ENCODE assay signal across 24 cellular contexts in genomic region chr10:121285797-121286196, GRCh38.
"Had no signal": no experiment of that assay in that cellular context is flagged by ENCODE, and none has a peak within 500 bp of the region (broad histone marks: within the 10 kb centered on the region; RNA-seq: fewer than 3 reads in every experiment).

No MANE protein-coding gene starts in this region.

- H3K36me3 ChIP-seq: brain microvascular endothelial cell, cardiac muscle cell, Peyer's patch had no signal

- DNase-seq: activated CD4-positive, alpha-beta T cell treated with anti-CD3 and anti-CD28 coated beads for 36 hours; activated CD4-positive, alpha-beta T cell treated with anti-CD3 and anti-CD28 coated beads, Interleukin-2, amount 10 ng/mL, durations not matched to agents 7 days and 5 days; activated CD4-positive, alpha-beta T cell treated with anti-CD3 and anti-CD28 coated beads, Interleukin-2, amount 50 U/mL, for 48 hours; activated CD8-positive, alpha-beta T cell treated with anti-CD3 and anti-CD28 coated beads, Interleukin-2, amount 10 ng/mL, durations not matched to agents 7 days and 5 days; activated gamma-delta T cell; activated naive CD4-positive, alpha-beta T cell treated with Interleukin-2 at 50 U/mL for 16 hours; activated T-cell treated with anti-CD3 and anti-CD28 coated beads, Interleukin-2, amount 50 U/mL, for 24 hours; brain microvascular endothelial cell; NCI-H1417 treated with DMSO at 0.1 percent for 48 hours; NCI-H187 treated with DMSO at 0.1 percent for 48 hours; NCI-H2081; NCI-H2227 treated with DMSO at 0.1 percent for 48 hours; Peyer's patch; RPMI8226; SHP77 treated with DMSO at 0.1 percent for 48 hours had no signal

- H3K27me3 ChIP-seq: brain microvascular endothelial cell, cardiac muscle cell, Peyer's patch had no signal

- H3K9me3 Mint-ChIP-seq: activated CD4-positive, alpha-beta T cell treated with anti-CD3 and anti-CD28 coated beads, Interleukin-2, amount 10 ng/mL, durations not matched to agents 7 days and 5 days; activated T-cell treated with anti-CD3 and anti-CD28 coated beads, Interleukin-2, amount 50 U/mL, for 24 hours; activated T-helper 2 cell treated with anti-CD3 and anti-CD28 coated beads, Interferon-gamma antibody, Interleukin-2, Interleukin-4, amounts not matched to agents 10 μg/mL and 5 μg/mL and 100 μg/mL, durations not matched to agents 14 hours and 24 hours and 36 hours; T-helper 1 cell treated with Interleukin-12 subunit alpha and Interleukin-12 subunit beta and Interleukin-4 antibody, amounts not matched to agents 30 μg/mL and 1 μg/mL, for 36 hours; T-helper 2 cell treated with Interferon-gamma antibody and Interleukin-4, amounts not matched to agents 5 μg/mL and 100 μg/mL, for 36 hours; WTC11 had no signal

- H3K9me3 ChIP-seq: Peyer's patch had no signal

- ATAC-seq: activated CD4-positive, alpha-beta T cell treated with anti-CD3 and anti-CD28 coated beads for 36 hours; activated CD4-positive, CD25-positive, alpha-beta regulatory T cell treated with anti-CD3 and anti-CD28 coated beads, Interleukin-2, amount 50 U/mL, for 24 hours; activated CD8-positive, alpha-beta T cell treated with anti-CD3 and anti-CD28 coated beads, Interleukin-2, amount 10 ng/mL, durations not matched to agents 7 days and 5 days; activated naive CD4-positive, alpha-beta T cell treated with anti-CD3 and anti-CD28 coated beads, Interleukin-2, amount 50 U/mL, for 72 hours; K562; WTC11 had no signal

- H3K4me1 Mint-ChIP-seq: activated CD4-positive, alpha-beta T cell treated with anti-CD3 and anti-CD28 coated beads for 36 hours; activated CD4-positive, alpha-beta T cell treated with anti-CD3 and anti-CD28 coated beads, Interleukin-2, amount 10 ng/mL, durations not matched to agents 7 days and 5 days had no signal

- H3K27ac Mint-ChIP-seq: activated CD4-positive, alpha-beta T cell treated with anti-CD3 and anti-CD28 coated beads for 36 hours; activated CD4-positive, alpha-beta T cell treated with anti-CD3 and anti-CD28 coated beads, Interleukin-2, amount 10 ng/mL, durations not matched to agents 7 days and 5 days; activated CD8-positive, alpha-beta T cell treated with anti-CD3 and anti-CD28 coated beads, Interleukin-2, amount 10 ng/mL, durations not matched to agents 7 days and 5 days; activated naive CD4-positive, alpha-beta T cell treated with anti-CD3 and anti-CD28 coated beads, Interleukin-2, amount 50 U/mL, for 72 hours; activated T-cell treated with anti-CD3 and anti-CD28 coated beads, Interleukin-2, amount 50 U/mL, for 24 hours; activated T-helper 2 cell treated with anti-CD3 and anti-CD28 coated beads, Interferon-gamma antibody, Interleukin-2, Interleukin-4, amounts not matched to agents 10 μg/mL and 5 μg/mL and 100 μg/mL, durations not matched to agents 14 hours and 24 hours and 36 hours; T-helper 1 cell treated with Interleukin-12 subunit alpha and Interleukin-12 subunit beta and Interleukin-4 antibody, amounts not matched to agents 30 μg/mL and 1 μg/mL, for 36 hours; T-helper 2 cell treated with Interferon-gamma antibody and Interleukin-4, amounts not matched to agents 5 μg/mL and 100 μg/mL, for 36 hours; WTC11 had no signal

- H3K27ac ChIP-seq: brain microvascular endothelial cell, cardiac muscle cell had no signal

- H3K36me3 Mint-ChIP-seq: activated naive CD4-positive, alpha-beta T cell treated with anti-CD3 and anti-CD28 coated beads, Interleukin-2, amount 50 U/mL, for 72 hours; WTC11 had no signal

- H3K4me3 ChIP-seq: cardiac muscle cell, K562, Peyer's patch had no signal

- H3K4me3 Mint-ChIP-seq: activated CD4-positive, alpha-beta T cell treated with anti-CD3 and anti-CD28 coated beads for 36 hours; activated CD4-positive, alpha-beta T cell treated with anti-CD3 and anti-CD28 coated beads, Interleukin-2, amount 10 ng/mL, durations not matched to agents 7 days and 5 days; activated CD8-positive, alpha-beta T cell treated with anti-CD3 and anti-CD28 coated beads, Interleukin-2, amount 10 ng/mL, durations not matched to agents 7 days and 5 days; activated T-cell treated with anti-CD3 and anti-CD28 coated beads, Interleukin-2, amount 50 U/mL, for 24 hours; T-helper 1 cell treated with Interleukin-12 subunit alpha and Interleukin-12 subunit beta and Interleukin-4 antibody, amounts not matched to agents 30 μg/mL and 1 μg/mL, for 36 hours; T-helper 2 cell treated with Interferon-gamma antibody and Interleukin-4, amounts not matched to agents 5 μg/mL and 100 μg/mL, for 36 hours; WTC11 had no signal

- H3K27me3 Mint-ChIP-seq: activated CD4-positive, alpha-beta T cell treated with anti-CD3 and anti-CD28 coated beads for 36 hours; activated CD4-positive, alpha-beta T cell treated with anti-CD3 and anti-CD28 coated beads, Interleukin-2, amount 10 ng/mL, durations not matched to agents 7 days and 5 days; activated T-cell treated with anti-CD3 and anti-CD28 coated beads, Interleukin-2, amount 50 U/mL, for 24 hours had no signal

- FAIRE-seq: K562, TTC549 had no signal
